In genomic region chr3:69306239-69307185, GRCh38 we compare ENCODE assay signal across 8 cellular contexts.
DNase-seq lines count a peak whose midpoint lies in the region; TF ChIP-seq lines count a peak whose summit lies in the region.

No MANE protein-coding gene starts in this region.

- H3K27ac ChIP-seq in GM23248 (no peak overlapping the region), SU-DHL-6 (ENCODE audit: low read depth, low read length) (no peak overlapping the region), cardiac muscle cell (no peak overlapping the region), vagina (peak overlapping the region; percentile 63)

- intact Hi-C loops in vagina (cut with DNase I) = loop anchor here (10.0 kb wide), 1 partner anchor 152 kb away; no protein-coding TSS in a partner anchor

- H4K20me1 ChIP-seq in GM23248 (ENCODE audit: insufficient read depth) = no peaks in the 10 kb centered on the region
- H4K20me1 ChIP-seq in SU-DHL-6 (ENCODE audit: low read depth, low read length) = no peaks in the 10 kb centered on the region

- H3K9ac ChIP-seq in GM23248 = no peak overlapping the region
- no peak overlapping the region for H3K9ac ChIP-seq in SU-DHL-6 (ENCODE audit: low read length)

- H3K27me3 ChIP-seq in GM06990 (replicated peaks; ENCODE audit: control insufficient read depth, insufficient read depth, low read length) (no peaks in the 10 kb centered on the region), GM23248 (replicated peaks; ENCODE audit: insufficient read depth) (no peaks in the 10 kb centered on the region), SU-DHL-6 (ENCODE audit: low read length) (no peaks in the 10 kb centered on the region), cardiac muscle cell (no peaks in the 10 kb centered on the region), vagina (no peaks in the 10 kb centered on the region)

- 13 to 17% methylated on average over 17 of the region's 17 CpGs for WGBS in GM23248 (ENCODE audit: low coverage in 1 of 2, low lambda C conversion rate in 2 of 2, missing lambda C conversion rate in 2 of 2), 2 experiments

- no peak for TF ChIP-seq POLR2A in vagina (IDR thresholded peaks at IDR 0.05)

- H3K4me1 ChIP-seq in GM23248 (ENCODE audit: insufficient read depth) (no peaks in the 10 kb centered on the region), cardiac muscle cell (ENCODE audit: low read depth) (peaks cover 5% of the 10 kb centered on the region), vagina (no peaks in the 10 kb centered on the region)

- peak; percentile 85 for TF ChIP-seq CTCF in GM06990 (IDR thresholded peaks at IDR 0.05; ENCODE audit: insufficient read depth, low read length, poor library complexity, severe bottlenecking)
- peak; percentile 73 for TF ChIP-seq CTCF in SU-DHL-6 (IDR thresholded peaks at IDR 0.05; ENCODE audit: insufficient read depth, low read length, poor library complexity, severe bottlenecking)
- peak; percentile 93 for TF ChIP-seq CTCF in cardiac muscle cell (IDR thresholded peaks at IDR 0.05; ENCODE audit: low read depth, low read length)
- TF ChIP-seq CTCF in vagina (IDR thresholded peaks at IDR 0.05) = peak; percentile 65 to 95 (median 83)

- H3K4me2 ChIP-seq in GM23248 (ENCODE audit: unreplicated experiment) (peak overlapping the region; percentile 22), SU-DHL-6 (ENCODE audit: low read depth, low read length, poor library complexity, severe bottlenecking) (no peak overlapping the region)

- H3K79me2 ChIP-seq in GM23248 (ENCODE audit: insufficient read depth) (no peaks in the 10 kb centered on the region), SU-DHL-6 (ENCODE audit: insufficient read depth, low read length) (no peaks in the 10 kb centered on the region)

- in situ Hi-C loops in GM23248 (cut with MboI) = loop anchor here (5.0 to 25.0 kb wide), 2 partner anchors 144 to 356 kb away; no protein-coding TSS in a partner anchor

- H2AFZ ChIP-seq in GM23248 (peak overlapping the region; percentile 69), SU-DHL-6 (ENCODE audit: low read depth, low read length, severe bottlenecking) (no peak overlapping the region)

- DNase-seq in GM06990 (ENCODE audit: extremely low read depth, insufficient read length) = peak; percentile 32
- DNase-seq in GM23248 = peak; percentile 90
- peak; percentile 56 to 71 for DNase-seq in Kasumi-1 (lab: John Stamatoyannopoulos, UW)
- peak; percentile 39 for DNase-seq in activated naive CD8-positive, alpha-beta T cell treated with anti-CD3 and anti-CD28 coated beads, Interleukin-2, amount 50 U/mL, for 16 hours (ENCODE audit: low read depth, low spot score)
- DNase-seq in cardiac muscle cell (ENCODE audit: low read depth in 1 of 2, low spot score in 1 of 2) = peak; percentile 84 to 96
- DNase-seq in pulmonary artery endothelial cell (ENCODE audit: low read depth, low spot score) = peak; percentile 63
- DNase-seq in vagina (ENCODE audit: extremely low spot score in 2 of 2) = peak in 1 of 2 donors; percentile 95

- H3K36me3 ChIP-seq in GM06990 (ENCODE audit: control insufficient read depth, insufficient read depth, low read length) (no peaks in the 10 kb centered on the region), GM23248 (ENCODE audit: low read depth) (no peaks in the 10 kb centered on the region), SU-DHL-6 (ENCODE audit: low read length) (no peaks in the 10 kb centered on the region), cardiac muscle cell (no peaks in the 10 kb centered on the region), vagina (no peaks in the 10 kb centered on the region)

- H3K9me3 ChIP-seq in GM23248 (ENCODE audit: low read depth) = no peaks in the 10 kb centered on the region
- no peaks in the 10 kb centered on the region; the same call in 1 of the 2 replicates for H3K9me3 ChIP-seq in SU-DHL-6 (ENCODE audit: insufficient read depth, low read length)
- no peaks in the 10 kb centered on the region for H3K9me3 ChIP-seq in cardiac muscle cell (ENCODE audit: low read depth)
- no peaks in the 10 kb centered on the region for H3K9me3 ChIP-seq in vagina

- H3K4me3 ChIP-seq in GM06990 (replicated peaks; ENCODE audit: low read depth, low read length) = no peak overlapping the region
- no peak overlapping the region for H3K4me3 ChIP-seq in GM23248
- no peak overlapping the region for H3K4me3 ChIP-seq in SU-DHL-6 (ENCODE audit: insufficient read depth, low read length, poor library complexity, severe bottlenecking)
- no peak overlapping the region for H3K4me3 ChIP-seq in cardiac muscle cell
- H3K4me3 ChIP-seq in vagina = no peak overlapping the region

- no peaks in the 10 kb centered on the region for H3F3A ChIP-seq in GM23248 (ENCODE audit: insufficient read depth)
- H3F3A ChIP-seq in SU-DHL-6 (ENCODE audit: insufficient read depth) = no peaks in the 10 kb centered on the region

- H3K9me2 ChIP-seq in GM23248 (ENCODE audit: insufficient read depth) (no peaks in the 10 kb centered on the region), SU-DHL-6 (replicated peaks; ENCODE audit: insufficient read depth, low read length) (no peaks in the 10 kb centered on the region)
